Comparison of ENCODE assay signal across 21 cellular contexts in the genomic region with DNA sequence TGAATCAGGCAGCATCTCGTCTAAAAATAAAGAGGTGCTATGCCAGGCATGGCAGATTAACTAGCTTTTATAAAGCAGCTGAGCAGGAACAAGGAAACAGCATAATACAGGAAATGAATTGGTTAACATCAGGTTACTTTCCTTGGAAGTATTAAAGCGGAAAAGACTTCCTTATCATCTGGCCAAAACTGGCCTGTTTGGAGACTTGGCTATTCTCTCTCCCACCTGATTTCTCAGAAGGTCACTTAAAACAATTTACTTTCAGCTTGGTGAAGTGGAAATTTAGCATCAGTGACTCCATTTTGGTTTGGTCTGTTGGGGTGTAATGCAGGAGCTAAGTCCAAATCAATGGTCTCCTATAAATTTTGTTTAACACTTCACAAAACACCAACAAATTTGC.
"Had no signal": no experiment of that assay in that cellular context is flagged by ENCODE, and none has a peak within 500 bp of the region (broad histone marks: within the 10 kb centered on the region; RNA-seq: fewer than 3 reads in every experiment).

No MANE protein-coding gene starts in this region.

- H3K27me3 ChIP-seq: gastrocnemius medialis, tibial nerve had no signal

- H3K27ac ChIP-seq: gastrocnemius medialis, tibial nerve had no signal

- FAIRE-seq: bronchial epithelial cell had no signal

- H3K9me3 ChIP-seq: gastrocnemius medialis, tibial nerve had no signal

- H3K4me3 ChIP-seq: gastrocnemius medialis, tibial nerve had no signal

- H3K36me3 ChIP-seq: gastrocnemius medialis, tibial nerve had no signal

- H3K4me1 ChIP-seq: gastrocnemius medialis, tibial nerve had no signal

- DNase-seq: activated CD4-positive, alpha-beta T cell treated with anti-CD3 and anti-CD28 coated beads, Interleukin-2, amount 50 U/mL, for 1 hour; activated CD8-positive, alpha-beta T cell treated with anti-CD3 and anti-CD28 coated beads for 36 hours; activated naive CD8-positive, alpha-beta T cell treated with anti-CD3 and anti-CD28 coated beads, Interleukin-2, amount 50 U/mL, for 24 hours; activated T-cell treated with anti-CD3 and anti-CD28 coated beads, Interleukin-2, amount 50 U/mL, for 4 hours; dermis blood vessel endothelial cell; effector CD4-positive, alpha-beta T cell; gastrocnemius medialis; glutamatergic neuron; islet precursor cell; left cardiac atrium; mammary epithelial cell; naive thymus-derived CD4-positive, alpha-beta T cell; occipital lobe; right cardiac atrium; stimulated activated CD4-positive, alpha-beta T cell treated with anti-CD3 and anti-CD28 coated beads, Interleukin-15, amount 100 ng/mL, for 24 hours; stimulated activated CD4-positive, alpha-beta T cell treated with anti-CD3 and anti-CD28 coated beads, Interleukin-2, amount 100 ng/mL, for 24 hours; stimulated activated naive B cell treated with anti-CD40 and anti-IgM and Interleukin-4, amounts not matched to agents 10 μg/mL and 1 μg/mL and 100 μg/mL, for 72 hours; T-helper 17 cell; T1000 had no signal
